In genomic region chr16:26642047-26642664, GRCh38 we compare ENCODE assay signal across 21 cellular contexts.
"Had no signal": no experiment of that assay in that cellular context is flagged by ENCODE, and none has a peak within 500 bp of the region (broad histone marks: within the 10 kb centered on the region; RNA-seq: fewer than 3 reads in every experiment).

No MANE protein-coding gene starts in this region.

- H3K27ac Mint-ChIP-seq: activated B cell treated with CpG ODN at 0.5 μM for 24 hours; activated naive CD4-positive, alpha-beta T cell treated with anti-CD3 and anti-CD28 coated beads, Interleukin-2, amount 50 U/mL, for 24 hours; immature natural killer cell; stimulated activated naive CD8-positive, alpha-beta T cell treated with anti-CD3 and anti-CD28 coated beads, Interleukin-15, Interleukin-2, amounts not matched to agents 100 ng/mL and 50 ng/mL, for 24 hours had no signal

- H3K9me3 Mint-ChIP-seq: activated B cell treated with CpG ODN at 0.5 μM for 24 hours; activated naive CD4-positive, alpha-beta T cell treated with anti-CD3 and anti-CD28 coated beads, Interleukin-2, amount 50 U/mL, for 24 hours; stimulated activated naive CD8-positive, alpha-beta T cell treated with anti-CD3 and anti-CD28 coated beads, Interleukin-15, Interleukin-2, amounts not matched to agents 100 ng/mL and 50 ng/mL, for 24 hours had no signal

- ATAC-seq: gastroesophageal sphincter, left ventricle myocardium superior, mucosa of descending colon, psoas muscle, right cardiac atrium had no signal

- H3K27me3 Mint-ChIP-seq: activated B cell treated with CpG ODN at 0.5 μM for 24 hours; activated naive CD4-positive, alpha-beta T cell treated with anti-CD3 and anti-CD28 coated beads, Interleukin-2, amount 50 U/mL, for 24 hours had no signal

- H3K36me3 Mint-ChIP-seq: activated naive CD4-positive, alpha-beta T cell treated with anti-CD3 and anti-CD28 coated beads, Interleukin-2, amount 50 U/mL, for 24 hours; naive B cell had no signal

- H3K4me3 Mint-ChIP-seq: activated B cell treated with CpG ODN at 0.5 μM for 24 hours; activated naive CD4-positive, alpha-beta T cell treated with anti-CD3 and anti-CD28 coated beads, Interleukin-2, amount 50 U/mL, for 24 hours; immature natural killer cell; naive B cell; stimulated activated naive CD8-positive, alpha-beta T cell treated with anti-CD3 and anti-CD28 coated beads, Interleukin-15, Interleukin-2, amounts not matched to agents 100 ng/mL and 50 ng/mL, for 24 hours had no signal

- DNase-seq: activated B cell treated with CpG ODN at 0.5 μM for 24 hours; activated CD4-positive, alpha-beta T cell treated with anti-CD3 and anti-CD28 coated beads for 48 hours; activated CD8-positive, alpha-beta memory T cell treated with anti-CD3 and anti-CD28 coated beads for 24 hours; activated CD8-positive, alpha-beta memory T cell treated with anti-CD3 and anti-CD28 coated beads, Interleukin-2, amount 50 U/mL, for 48 hours; activated effector memory CD4-positive, alpha-beta T cell treated with anti-CD3 and anti-CD28 coated beads, Interleukin-2, amount 50 U/mL, for 16 hours; activated T-cell treated with anti-CD3 and anti-CD28 coated beads, Interleukin-2, amount 50 U/mL, for 48 hours; effector CD4-positive, alpha-beta T cell; immature natural killer cell; kidney glomerular epithelial cell; left ventricle myocardium superior; mesenchymal stem cell; mucosa of descending colon; naive B cell; ovary; psoas muscle; right cardiac atrium; stimulated activated CD4-positive, alpha-beta T cell treated with anti-CD3 and anti-CD28 coated beads, Interleukin-2, amount 100 ng/mL, for 24 hours; T-helper 9 cell had no signal
